Comparison of ENCODE assay signal across 40 cellular contexts in the genomic region with DNA sequence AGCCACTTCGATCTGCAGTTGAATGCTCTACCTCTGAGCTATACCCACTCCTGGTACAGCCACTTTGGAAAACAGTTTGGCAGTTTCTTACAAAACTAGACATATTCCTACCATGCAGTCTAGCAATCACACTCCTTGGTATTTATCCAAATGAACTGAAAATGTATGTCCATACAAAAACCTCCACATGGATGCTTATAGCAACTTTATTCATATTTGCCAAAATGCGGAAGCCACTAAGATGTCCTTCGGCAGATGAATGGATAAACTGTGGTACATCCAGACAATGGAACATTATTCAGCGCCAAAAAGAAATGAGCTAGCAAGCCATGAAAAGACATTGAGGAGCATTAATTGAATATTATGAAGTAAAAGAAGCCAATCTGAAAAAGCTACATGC. TPM values are rescaled to one million over a fixed set of nuclear protein-coding genes. Genes with fewer than 3 reads are reported as not detected.
"Had no signal": no experiment of that assay in that cellular context is flagged by ENCODE, and none has a peak within 500 bp of the region (broad histone marks: within the 10 kb centered on the region; RNA-seq: fewer than 3 reads in every experiment).

No MANE protein-coding gene starts in this region.

- FAIRE-seq: bronchial epithelial cell had no signal

- H3K4me3 Mint-ChIP-seq: activated naive CD4-positive, alpha-beta T cell treated with anti-CD3 and anti-CD28 coated beads for 36 hours; activated naive CD4-positive, alpha-beta T cell treated with anti-CD3 and anti-CD28 coated beads, Interleukin-2, amount 10 ng/mL, durations not matched to agents 7 days and 5 days; activated naive CD4-positive, alpha-beta T cell treated with anti-CD3 and anti-CD28 coated beads, Interleukin-2, amount 50 U/mL, for 24 hours; activated naive CD8-positive, alpha-beta T cell; activated naive CD8-positive, alpha-beta T cell treated with anti-CD3 and anti-CD28 coated beads for 36 hours; activated naive CD8-positive, alpha-beta T cell treated with anti-CD3 and anti-CD28 coated beads, Interleukin-2, amount 10 ng/mL, durations not matched to agents 7 days and 5 days; activated naive CD8-positive, alpha-beta T cell treated with anti-CD3 and anti-CD28 coated beads, Interleukin-2, amount 50 U/mL, for 24 hours; activated T-cell treated with anti-CD3 and anti-CD28 coated beads, Interleukin-2, amount 50 U/mL, for 24 hours; activated T-cell treated with anti-CD3 and anti-CD28 coated beads, Interleukin-2, amount 50 U/mL, for 4 hours; activated T-cell treated with anti-CD3 and anti-CD28 coated beads, Interleukin-2, amount 50 U/mL, for 72 hours; activated T-helper 1 cell treated with anti-CD3 and anti-CD28 coated beads, Interleukin-12 subunit alpha, Interleukin-12 subunit beta, Interleukin-2, Interleukin-4 antibody, amounts not matched to agents 30 ng/mL and 10 ng/mL and 1 ng/mL, durations not matched to agents 14 hours and 24 hours and 36 hours; activated T-helper 17 cell treated with anti-CD3 and anti-CD28 coated beads, Interleukin-2, amount 50 U/mL, for 72 hours; brain; central memory CD8-positive, alpha-beta T cell had no signal

- ATAC-seq: activated naive CD4-positive, alpha-beta T cell treated with anti-CD3 and anti-CD28 coated beads, Interleukin-2, amount 50 U/mL, for 72 hours; activated naive CD8-positive, alpha-beta T cell treated with anti-CD3 and anti-CD28 coated beads, Interleukin-2, amount 50 U/mL, for 24 hours; activated T-cell treated with anti-CD3 and anti-CD28 coated beads, Interleukin-2, amount 50 U/mL, for 4 hours; activated T-cell treated with anti-CD3 and anti-CD28 coated beads, Interleukin-2, amount 50 U/mL, for 72 hours; activated T-helper 17 cell treated with anti-CD3 and anti-CD28 coated beads, Interleukin-2, amount 50 U/mL, for 72 hours; body of pancreas had no signal

- H3K4me3 ChIP-seq: adrenal gland, ascending aorta, body of pancreas, breast epithelium, cardiac muscle cell had no signal

- DNase-seq: activated effector memory CD4-positive, alpha-beta T cell treated with anti-CD3 and anti-CD28 coated beads, Interleukin-2, amount 50 U/mL, for 16 hours; activated effector memory CD4-positive, alpha-beta T cell treated with Interleukin-2 at 50 U/mL for 16 hours; activated gamma-delta T cell; activated gamma-delta T cell treated with Interleukin-2 at 50 U/mL for 16 hours; activated naive CD4-positive, alpha-beta T cell; activated naive CD4-positive, alpha-beta T cell treated with anti-CD3 and anti-CD28 coated beads for 36 hours; activated naive CD4-positive, alpha-beta T cell treated with anti-CD3 and anti-CD28 coated beads, Interleukin-2, amount 10 ng/mL, durations not matched to agents 7 days and 5 days; activated naive CD4-positive, alpha-beta T cell treated with anti-CD3 and anti-CD28 coated beads, Interleukin-2, amount 50 U/mL, for 16 hours; activated naive CD4-positive, alpha-beta T cell treated with Interleukin-2 at 50 U/mL for 16 hours; activated naive CD8-positive, alpha-beta T cell treated with anti-CD3 and anti-CD28 coated beads for 36 hours; activated naive CD8-positive, alpha-beta T cell treated with anti-CD3 and anti-CD28 coated beads, Interleukin-2, amount 10 ng/mL, durations not matched to agents 7 days and 5 days; activated naive CD8-positive, alpha-beta T cell treated with anti-CD3 and anti-CD28 coated beads, Interleukin-2, amount 50 U/mL, for 24 hours; activated T-cell treated with anti-CD3 and anti-CD28 coated beads for 4 hours; activated T-cell treated with anti-CD3 and anti-CD28 coated beads, Interleukin-2, amount 50 U/mL, for 1 hour; activated T-cell treated with anti-CD3 and anti-CD28 coated beads, Interleukin-2, amount 50 U/mL, for 24 hours; activated T-cell treated with anti-CD3 and anti-CD28 coated beads, Interleukin-2, amount 50 U/mL, for 4 hours; activated T-cell treated with anti-CD3 and anti-CD28 coated beads, Interleukin-2, amount 50 U/mL, for 48 hours; activated T-cell treated with anti-CD3 and anti-CD28 coated beads, Interleukin-2, amount 50 U/mL, for 72 hours; adrenal gland; amniotic stem cell; amygdala; anterior cingulate cortex; aorta; body of pancreas; brain microvascular endothelial cell; caudate nucleus; central memory CD4-positive, alpha-beta T cell; cerebellar nuclear complex had no signal

- H3K9me3 Mint-ChIP-seq: activated naive CD4-positive, alpha-beta T cell treated with anti-CD3 and anti-CD28 coated beads for 36 hours; activated naive CD4-positive, alpha-beta T cell treated with anti-CD3 and anti-CD28 coated beads, Interleukin-2, amount 10 ng/mL, durations not matched to agents 7 days and 5 days; activated naive CD4-positive, alpha-beta T cell treated with anti-CD3 and anti-CD28 coated beads, Interleukin-2, amount 50 U/mL, for 24 hours; activated naive CD4-positive, alpha-beta T cell treated with anti-CD3 and anti-CD28 coated beads, Interleukin-2, amount 50 U/mL, for 72 hours; activated naive CD8-positive, alpha-beta T cell treated with anti-CD3 and anti-CD28 coated beads for 36 hours; activated naive CD8-positive, alpha-beta T cell treated with anti-CD3 and anti-CD28 coated beads, Interleukin-2, amount 10 ng/mL, durations not matched to agents 7 days and 5 days; activated naive CD8-positive, alpha-beta T cell treated with anti-CD3 and anti-CD28 coated beads, Interleukin-2, amount 50 U/mL, for 24 hours; activated T-cell treated with anti-CD3 and anti-CD28 coated beads, Interleukin-2, amount 50 U/mL, for 24 hours; activated T-cell treated with anti-CD3 and anti-CD28 coated beads, Interleukin-2, amount 50 U/mL, for 4 hours; activated T-cell treated with anti-CD3 and anti-CD28 coated beads, Interleukin-2, amount 50 U/mL, for 72 hours; activated T-helper 1 cell treated with anti-CD3 and anti-CD28 coated beads, Interleukin-12 subunit alpha, Interleukin-12 subunit beta, Interleukin-2, Interleukin-4 antibody, amounts not matched to agents 30 ng/mL and 10 ng/mL and 1 ng/mL, durations not matched to agents 14 hours and 24 hours and 36 hours; activated T-helper 17 cell treated with anti-CD3 and anti-CD28 coated beads, Interleukin-2, amount 50 U/mL, for 72 hours; activated T-helper 2 cell treated with anti-CD3 and anti-CD28 coated beads, Interferon-gamma antibody, Interleukin-2, Interleukin-4, amounts not matched to agents 10 μg/mL and 5 μg/mL and 100 μg/mL, durations not matched to agents 14 hours and 24 hours and 36 hours; central memory CD8-positive, alpha-beta T cell had no signal

- H3K4me1 Mint-ChIP-seq: activated naive CD4-positive, alpha-beta T cell treated with anti-CD3 and anti-CD28 coated beads, Interleukin-2, amount 10 ng/mL, durations not matched to agents 7 days and 5 days; activated naive CD4-positive, alpha-beta T cell treated with anti-CD3 and anti-CD28 coated beads, Interleukin-2, amount 50 U/mL, for 24 hours; activated naive CD8-positive, alpha-beta T cell treated with anti-CD3 and anti-CD28 coated beads for 36 hours; activated naive CD8-positive, alpha-beta T cell treated with anti-CD3 and anti-CD28 coated beads, Interleukin-2, amount 10 ng/mL, durations not matched to agents 7 days and 5 days; activated naive CD8-positive, alpha-beta T cell treated with anti-CD3 and anti-CD28 coated beads, Interleukin-2, amount 50 U/mL, for 24 hours; activated T-helper 17 cell treated with anti-CD3 and anti-CD28 coated beads, Interleukin-2, amount 50 U/mL, for 72 hours; central memory CD8-positive, alpha-beta T cell had no signal

- H3K27ac Mint-ChIP-seq: activated naive CD4-positive, alpha-beta T cell treated with anti-CD3 and anti-CD28 coated beads for 36 hours; activated naive CD4-positive, alpha-beta T cell treated with anti-CD3 and anti-CD28 coated beads, Interleukin-2, amount 10 ng/mL, durations not matched to agents 7 days and 5 days; activated naive CD4-positive, alpha-beta T cell treated with anti-CD3 and anti-CD28 coated beads, Interleukin-2, amount 50 U/mL, for 24 hours; activated naive CD4-positive, alpha-beta T cell treated with anti-CD3 and anti-CD28 coated beads, Interleukin-2, amount 50 U/mL, for 72 hours; activated naive CD8-positive, alpha-beta T cell; activated naive CD8-positive, alpha-beta T cell treated with anti-CD3 and anti-CD28 coated beads for 36 hours; activated naive CD8-positive, alpha-beta T cell treated with anti-CD3 and anti-CD28 coated beads, Interleukin-2, amount 10 ng/mL, durations not matched to agents 7 days and 5 days; activated naive CD8-positive, alpha-beta T cell treated with anti-CD3 and anti-CD28 coated beads, Interleukin-2, amount 50 U/mL, for 24 hours; activated T-cell treated with anti-CD3 and anti-CD28 coated beads, Interleukin-2, amount 50 U/mL, for 24 hours; activated T-cell treated with anti-CD3 and anti-CD28 coated beads, Interleukin-2, amount 50 U/mL, for 72 hours; activated T-helper 1 cell treated with anti-CD3 and anti-CD28 coated beads, Interleukin-12 subunit alpha, Interleukin-12 subunit beta, Interleukin-2, Interleukin-4 antibody, amounts not matched to agents 30 ng/mL and 10 ng/mL and 1 ng/mL, durations not matched to agents 14 hours and 24 hours and 36 hours; activated T-helper 17 cell treated with anti-CD3 and anti-CD28 coated beads, Interleukin-2, amount 50 U/mL, for 72 hours; activated T-helper 2 cell treated with anti-CD3 and anti-CD28 coated beads, Interferon-gamma antibody, Interleukin-2, Interleukin-4, amounts not matched to agents 10 μg/mL and 5 μg/mL and 100 μg/mL, durations not matched to agents 14 hours and 24 hours and 36 hours; brain had no signal

- H3K4me1 ChIP-seq: adrenal gland, ascending aorta, body of pancreas, breast epithelium had no signal

- H3K36me3 Mint-ChIP-seq: activated naive CD4-positive, alpha-beta T cell treated with anti-CD3 and anti-CD28 coated beads, Interleukin-2, amount 10 ng/mL, durations not matched to agents 7 days and 5 days; activated naive CD4-positive, alpha-beta T cell treated with anti-CD3 and anti-CD28 coated beads, Interleukin-2, amount 50 U/mL, for 24 hours; activated naive CD4-positive, alpha-beta T cell treated with anti-CD3 and anti-CD28 coated beads, Interleukin-2, amount 50 U/mL, for 72 hours; activated naive CD8-positive, alpha-beta T cell; activated naive CD8-positive, alpha-beta T cell treated with anti-CD3 and anti-CD28 coated beads for 36 hours; activated naive CD8-positive, alpha-beta T cell treated with anti-CD3 and anti-CD28 coated beads, Interleukin-2, amount 10 ng/mL, durations not matched to agents 7 days and 5 days had no signal

- H3K27ac ChIP-seq: adrenal gland, ascending aorta, body of pancreas, brain microvascular endothelial cell, breast epithelium, cardiac muscle cell had no signal

- H3K27me3 Mint-ChIP-seq: activated naive CD4-positive, alpha-beta T cell treated with anti-CD3 and anti-CD28 coated beads, Interleukin-2, amount 10 ng/mL, durations not matched to agents 7 days and 5 days; activated naive CD4-positive, alpha-beta T cell treated with anti-CD3 and anti-CD28 coated beads, Interleukin-2, amount 50 U/mL, for 24 hours; activated naive CD8-positive, alpha-beta T cell treated with anti-CD3 and anti-CD28 coated beads, Interleukin-2, amount 10 ng/mL, durations not matched to agents 7 days and 5 days; brain had no signal

- H3K9me3 ChIP-seq: adrenal gland, ascending aorta, body of pancreas, breast epithelium had no signal

- H3K36me3 ChIP-seq: adrenal gland, ascending aorta, brain microvascular endothelial cell, breast epithelium, cardiac muscle cell had no signal

- H3K27me3 ChIP-seq: ascending aorta, body of pancreas, brain microvascular endothelial cell, cardiac muscle cell had no signal

RNA-seq across cellular contexts. Expression of a gene that starts 45.3 kb away (rescaled TPM):
- total RNA-seq: activated T-cell treated with anti-CD3 and anti-CD28 coated beads, Interleukin-2, amount 50 U/mL, for 4 hours; activated T-helper 1 cell treated with anti-CD3 and anti-CD28 coated beads, Interleukin-12 subunit alpha, Interleukin-12 subunit beta, Interleukin-2, Interleukin-4 antibody, amounts not matched to agents 30 ng/mL and 10 ng/mL and 1 ng/mL, durations not matched to agents 14 hours and 24 hours and 36 hours had no signal
